1 cellular context compared by ENCODE assay signal in the genomic region with DNA sequence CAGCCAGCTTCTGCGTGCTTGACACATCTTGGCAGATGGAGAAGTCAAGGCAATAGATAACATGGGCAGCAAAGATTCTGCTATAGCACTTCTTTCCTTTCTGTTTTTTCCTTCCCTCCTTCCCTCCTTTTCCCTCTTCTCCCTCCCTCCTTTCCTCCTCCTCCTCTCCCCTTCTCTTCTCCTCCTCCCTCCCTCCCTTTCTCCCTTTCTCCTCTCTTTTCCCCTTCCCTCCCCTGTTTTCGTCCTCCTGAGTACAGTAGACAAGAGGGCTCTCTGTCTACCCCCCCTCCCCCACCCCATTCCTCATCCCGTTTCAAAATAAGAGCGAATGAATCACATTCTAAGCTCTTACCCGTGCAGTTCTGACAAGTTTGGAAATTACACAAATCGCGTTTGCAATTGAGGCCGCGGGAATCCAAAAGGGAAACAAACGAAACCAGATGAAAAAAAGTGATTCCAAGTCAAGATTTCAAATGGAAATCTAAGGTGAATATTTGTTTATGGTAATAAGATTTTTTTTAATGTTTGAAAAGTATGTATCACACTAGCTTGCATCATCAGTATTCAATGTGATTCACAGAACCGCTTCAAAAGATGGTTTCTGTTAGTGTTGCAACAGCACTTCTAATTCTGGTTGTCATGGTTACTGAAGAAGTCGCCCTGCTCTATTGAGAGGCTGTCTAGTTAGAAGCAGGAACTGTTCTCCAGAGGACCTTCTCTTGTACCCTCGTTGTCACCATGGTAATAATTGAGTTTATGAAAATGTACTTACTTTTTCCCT.
TF ChIP-seq lines count a peak whose summit lies in the region.

No MANE protein-coding gene starts in this region.

TF ChIP-seq in GM12878, 131 proteins besides CTCF, POLR2A, EP300 and RAD21 (continued from another document):
- TF ChIP-seq, protein P1, sequence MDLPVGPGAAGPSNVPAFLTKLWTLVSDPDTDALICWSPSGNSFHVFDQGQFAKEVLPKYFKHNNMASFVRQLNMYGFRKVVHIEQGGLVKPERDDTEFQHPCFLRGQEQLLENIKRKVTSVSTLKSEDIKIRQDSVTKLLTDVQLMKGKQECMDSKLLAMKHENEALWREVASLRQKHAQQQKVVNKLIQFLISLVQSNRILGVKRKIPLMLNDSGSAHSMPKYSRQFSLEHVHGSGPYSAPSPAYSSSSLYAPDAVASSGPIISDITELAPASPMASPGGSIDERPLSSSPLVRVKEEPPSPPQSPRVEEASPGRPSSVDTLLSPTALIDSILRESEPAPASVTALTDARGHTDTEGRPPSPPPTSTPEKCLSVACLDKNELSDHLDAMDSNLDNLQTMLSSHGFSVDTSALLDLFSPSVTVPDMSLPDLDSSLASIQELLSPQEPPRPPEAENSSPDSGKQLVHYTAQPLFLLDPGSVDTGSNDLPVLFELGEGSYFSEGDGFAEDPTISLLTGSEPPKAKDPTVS (IDR thresholded peaks at IDR 0.05; ENCODE audit: low read depth, low read length), result no peak
- TF ChIP-seq NFIC (IDR thresholded peaks at IDR 0.05; ENCODE audit: low read depth, low read length), result peak; percentile 31; the same call in 1 of the 2 replicates
- TF ChIP-seq, protein P2, sequence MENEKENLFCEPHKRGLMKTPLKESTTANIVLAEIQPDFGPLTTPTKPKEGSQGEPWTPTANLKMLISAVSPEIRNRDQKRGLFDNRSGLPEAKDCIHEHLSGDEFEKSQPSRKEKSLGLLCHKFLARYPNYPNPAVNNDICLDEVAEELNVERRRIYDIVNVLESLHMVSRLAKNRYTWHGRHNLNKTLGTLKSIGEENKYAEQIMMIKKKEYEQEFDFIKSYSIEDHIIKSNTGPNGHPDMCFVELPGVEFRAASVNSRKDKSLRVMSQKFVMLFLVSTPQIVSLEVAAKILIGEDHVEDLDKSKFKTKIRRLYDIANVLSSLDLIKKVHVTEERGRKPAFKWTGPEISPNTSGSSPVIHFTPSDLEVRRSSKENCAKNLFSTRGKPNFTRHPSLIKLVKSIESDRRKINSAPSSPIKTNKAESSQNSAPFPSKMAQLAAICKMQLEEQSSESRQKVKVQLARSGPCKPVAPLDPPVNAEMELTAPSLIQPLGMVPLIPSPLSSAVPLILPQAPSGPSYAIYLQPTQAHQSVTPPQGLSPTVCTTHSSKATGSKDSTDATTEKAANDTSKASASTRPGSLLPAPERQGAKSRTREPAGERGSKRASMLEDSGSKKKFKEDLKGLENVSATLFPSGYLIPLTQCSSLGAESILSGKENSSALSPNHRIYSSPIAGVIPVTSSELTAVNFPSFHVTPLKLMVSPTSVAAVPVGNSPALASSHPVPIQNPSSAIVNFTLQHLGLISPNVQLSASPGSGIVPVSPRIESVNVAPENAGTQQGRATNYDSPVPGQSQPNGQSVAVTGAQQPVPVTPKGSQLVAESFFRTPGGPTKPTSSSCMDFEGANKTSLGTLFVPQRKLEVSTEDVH (IDR thresholded peaks at IDR 0.05; ENCODE audit: low read depth, partially characterized antibody), result no peak
